Comparison of ENCODE assay signal across 22 cellular contexts in genomic region chr13:53743906-53744305, GRCh38.
"Had no signal": no experiment of that assay in that cellular context is flagged by ENCODE, and none has a peak within 500 bp of the region (broad histone marks: within the 10 kb centered on the region; RNA-seq: fewer than 3 reads in every experiment).

No MANE protein-coding gene starts in this region.

- H3K4me1 ChIP-seq: lower lobe of right lung, spleen had no signal

- H3K9me3 Mint-ChIP-seq: activated CD4-positive, alpha-beta memory T cell treated with anti-CD3 and anti-CD28 coated beads for 36 hours; activated naive CD8-positive, alpha-beta T cell treated with anti-CD3 and anti-CD28 coated beads, Interleukin-2, amount 10 ng/mL, durations not matched to agents 7 days and 5 days; mesothelial cell of epicardium had no signal

- H3K36me3 ChIP-seq: lower lobe of right lung, spleen, thoracic aorta had no signal

- H3K27me3 Mint-ChIP-seq: activated B cell treated with CpG ODN at 0.5 μM for 24 hours; activated CD4-positive, alpha-beta memory T cell treated with anti-CD3 and anti-CD28 coated beads for 36 hours; activated naive CD8-positive, alpha-beta T cell treated with anti-CD3 and anti-CD28 coated beads, Interleukin-2, amount 10 ng/mL, durations not matched to agents 7 days and 5 days; activated T-helper 17 cell treated with anti-CD3 and anti-CD28 coated beads, Interleukin-2, amount 50 U/mL, for 72 hours; natural killer cell treated with Interleukin-12 subunit alpha and Interleukin-12 subunit beta and Interleukin-15 and Interleukin-18, amount 100 ng/mL, for 72 hours; stimulated activated memory B cell treated with anti-CD40 and anti-IgM and Interleukin-4, amounts not matched to agents 10 μg/mL and 1 μg/mL and 100 μg/mL, for 72 hours; T-helper 17 cell had no signal

- H3K27ac ChIP-seq: lower lobe of right lung, spleen, thoracic aorta had no signal

- H3K4me1 Mint-ChIP-seq: activated B cell treated with CpG ODN at 0.5 μM for 24 hours; activated naive CD8-positive, alpha-beta T cell treated with anti-CD3 and anti-CD28 coated beads, Interleukin-2, amount 10 ng/mL, durations not matched to agents 7 days and 5 days; activated T-helper 17 cell treated with anti-CD3 and anti-CD28 coated beads, Interleukin-2, amount 50 U/mL, for 72 hours; mesothelial cell of epicardium; stimulated activated memory B cell treated with anti-CD40 and anti-IgM and Interleukin-4, amounts not matched to agents 10 μg/mL and 1 μg/mL and 100 μg/mL, for 72 hours; T-helper 17 cell had no signal

- H3K27ac Mint-ChIP-seq: activated B cell treated with CpG ODN at 0.5 μM for 24 hours; activated CD4-positive, alpha-beta memory T cell treated with anti-CD3 and anti-CD28 coated beads for 36 hours; activated naive CD8-positive, alpha-beta T cell treated with anti-CD3 and anti-CD28 coated beads, Interleukin-2, amount 10 ng/mL, durations not matched to agents 7 days and 5 days; activated T-helper 17 cell treated with anti-CD3 and anti-CD28 coated beads, Interleukin-2, amount 50 U/mL, for 72 hours; mesothelial cell of epicardium; natural killer cell treated with Interleukin-12 subunit alpha and Interleukin-12 subunit beta and Interleukin-15 and Interleukin-18, amount 100 ng/mL, for 72 hours; stimulated activated memory B cell treated with anti-CD40 and anti-IgM and Interleukin-4, amounts not matched to agents 10 μg/mL and 1 μg/mL and 100 μg/mL, for 72 hours; T-helper 17 cell had no signal

- H3K4me3 Mint-ChIP-seq: activated B cell treated with CpG ODN at 0.5 μM for 24 hours; activated CD4-positive, alpha-beta memory T cell treated with anti-CD3 and anti-CD28 coated beads for 36 hours; activated naive CD8-positive, alpha-beta T cell treated with anti-CD3 and anti-CD28 coated beads, Interleukin-2, amount 10 ng/mL, durations not matched to agents 7 days and 5 days; activated T-helper 17 cell treated with anti-CD3 and anti-CD28 coated beads, Interleukin-2, amount 50 U/mL, for 72 hours; mesothelial cell of epicardium; natural killer cell treated with Interleukin-12 subunit alpha and Interleukin-12 subunit beta and Interleukin-15 and Interleukin-18, amount 100 ng/mL, for 72 hours; stimulated activated memory B cell treated with anti-CD40 and anti-IgM and Interleukin-4, amounts not matched to agents 10 μg/mL and 1 μg/mL and 100 μg/mL, for 72 hours; T-helper 17 cell had no signal

- DNase-seq: activated B cell treated with CpG ODN at 0.5 μM for 24 hours; activated CD4-positive, alpha-beta memory T cell treated with anti-CD3 and anti-CD28 coated beads for 36 hours; activated CD4-positive, alpha-beta T cell treated with anti-CD3 and anti-CD28 coated beads for 4 hours; activated naive CD4-positive, alpha-beta T cell; activated naive CD8-positive, alpha-beta T cell treated with anti-CD3 and anti-CD28 coated beads, Interleukin-2, amount 10 ng/mL, durations not matched to agents 7 days and 5 days; activated T-cell treated with anti-CD3 and anti-CD28 coated beads for 4 hours; amygdala; dermis blood vessel endothelial cell; effector memory CD4-positive, alpha-beta T cell; islet precursor cell; left colon; lower lobe of right lung; nucleus accumbens; posterior cingulate gyrus; spleen; stimulated activated CD4-positive, alpha-beta T cell treated with anti-CD3 and anti-CD28 coated beads, Interleukin-4, amount 100 ng/mL, for 4 hours; T-helper 17 cell had no signal

- H3K36me3 Mint-ChIP-seq: activated CD4-positive, alpha-beta memory T cell treated with anti-CD3 and anti-CD28 coated beads for 36 hours; activated naive CD8-positive, alpha-beta T cell treated with anti-CD3 and anti-CD28 coated beads, Interleukin-2, amount 10 ng/mL, durations not matched to agents 7 days and 5 days; mesothelial cell of epicardium; stimulated activated memory B cell treated with anti-CD40 and anti-IgM and Interleukin-4, amounts not matched to agents 10 μg/mL and 1 μg/mL and 100 μg/mL, for 72 hours had no signal

- H3K4me3 ChIP-seq: lower lobe of right lung, spleen, thoracic aorta had no signal

- H3K27me3 ChIP-seq: spleen had no signal

- H3K9me3 ChIP-seq: lower lobe of right lung, spleen, thoracic aorta had no signal
